In genomic region chr6:79078057-79078969, GRCh38 we compare ENCODE assay signal across 1 cellular context.
TF ChIP-seq lines count a peak whose summit lies in the region.

PHIP (minus strand) TSS chr6:79078254; CDS start chr6:79078068, 186 bp downstream.

TF ChIP-seq in HepG2, 621 proteins besides CTCF, POLR2A, EP300 and RAD21 (continued from another document and continues in another):
- TF ChIP-seq ZBTB40 (IDR thresholded peaks at IDR 0.05) (no peak), ZBTB40 (CRISPR knock-in tag; IDR thresholded peaks at IDR 0.05) (peak; percentile 69; the same call in 1 of the 2 replicates), ZBTB43 (CRISPR knock-in tag; conservative IDR thresholded peaks at IDR 0.05) (no peak), ZNF841 (CRISPR knock-in tag; IDR thresholded peaks at IDR 0.05; ENCODE audit: borderline replicate concordance) (no peak), PHF20 (CRISPR knock-in tag; IDR thresholded peaks at IDR 0.05) (peak; percentile 72), CBX2 (IDR thresholded peaks at IDR 0.05; ENCODE audit: low read depth, low read length) (no peak), CBX2 (CRISPR knock-in tag; IDR thresholded peaks at IDR 0.05; ENCODE audit: low read depth) (no peak), TMF1 (CRISPR knock-in tag; IDR thresholded peaks at IDR 0.05; ENCODE audit: low read depth) (no peak), MZF1 (CRISPR knock-in tag; IDR thresholded peaks at IDR 0.05; ENCODE audit: borderline replicate concordance) (no peak), NBN (conservative IDR thresholded peaks at IDR 0.05) (no peak), KDM1A (CRISPR knock-in tag; IDR thresholded peaks at IDR 0.05) (no peak; the same call in 1 of the 2 replicates), NKX3-1 (CRISPR knock-in tag; IDR thresholded peaks at IDR 0.05) (no peak), ZUFSP (CRISPR knock-in tag; IDR thresholded peaks at IDR 0.05; ENCODE audit: borderline replicate concordance) (no peak), MAZ (IDR thresholded peaks at IDR 0.05; ENCODE audit: borderline replicate concordance, low read depth, low read length) (peak; percentile 92), MAZ (CRISPR knock-in tag; IDR thresholded peaks at IDR 0.05; ENCODE audit: low read depth) (peak; percentile 73), ZNF136 (CRISPR knock-in tag; IDR thresholded peaks at IDR 0.05; ENCODE audit: low read depth) (no peak), ZC3H13 (CRISPR knock-in tag; IDR thresholded peaks at IDR 0.05) (no peak), TRIM22 (IDR thresholded peaks at IDR 0.05) (no peak), PHF21A (CRISPR knock-in tag; IDR thresholded peaks at IDR 0.05) (peak; percentile 91), ZNF788 (CRISPR knock-in tag; IDR thresholded peaks at IDR 0.05; ENCODE audit: borderline replicate concordance) (0 out of 2 replicates have a peak, but pooled peaks have one; percentile 17), U2AF1 (optimal IDR thresholded peaks at IDR 0.05; ENCODE audit: low read depth, low read length) (peak; percentile 37), HMGXB4 (CRISPR knock-in tag; IDR thresholded peaks at IDR 0.05; ENCODE audit: borderline replicate concordance in 1 of 2, low read depth in 1 of 2) (peak; percentile 86 to 94), ZSCAN22 (CRISPR knock-in tag; IDR thresholded peaks at IDR 0.05) (no peak), CREB1 (IDR thresholded peaks at IDR 0.05) (peak; percentile 41; the same call in 1 of the 2 replicates), CREB1 (CRISPR knock-in tag; IDR thresholded peaks at IDR 0.05) (peak; percentile 42), ZBTB37 (CRISPR knock-in tag; IDR thresholded peaks at IDR 0.05) (0 out of 2 replicates have a peak, but pooled peaks have one; percentile 59), AKNA (CRISPR knock-in tag; IDR thresholded peaks at IDR 0.05; ENCODE audit: borderline replicate concordance) (no peak), ELF4 (CRISPR knock-in tag; IDR thresholded peaks at IDR 0.05; ENCODE audit: borderline replicate concordance) (no peak), KLF15 (CRISPR knock-in tag; IDR thresholded peaks at IDR 0.05; ENCODE audit: borderline replicate concordance) (no peak), ARHGAP35 (CRISPR knock-in tag; IDR thresholded peaks at IDR 0.05; ENCODE audit: borderline replicate concordance) (no peak; the same call in 1 of the 2 replicates), PCBP2 (optimal IDR thresholded peaks at IDR 0.05; ENCODE audit: low read depth, low read length, poor library complexity, severe bottlenecking) (no peak), MXD4 (CRISPR knock-in tag; IDR thresholded peaks at IDR 0.05) (no peak; the same call in 1 of the 2 replicates), NFRKB (IDR thresholded peaks at IDR 0.05) (no peak), NCOA5 (CRISPR knock-in tag; IDR thresholded peaks at IDR 0.05) (no peak), ZSCAN30 (CRISPR knock-in tag; IDR thresholded peaks at IDR 0.05) (0 out of 2 replicates have a peak, but pooled peaks have one; percentile 47), ZNF205 (CRISPR knock-in tag; IDR thresholded peaks at IDR 0.05) (peak; percentile 82), ATM (IDR thresholded peaks at IDR 0.05; ENCODE audit: borderline replicate concordance) (no peak), ATRX (CRISPR knock-in tag; IDR thresholded peaks at IDR 0.05; ENCODE audit: borderline replicate concordance) (no peak)
